In genomic region chr13:75049936-75050335, GRCh38 we compare ENCODE assay signal across 19 cellular contexts.
DNase-seq lines count a peak whose midpoint lies in the region; ATAC-seq, FAIRE-seq and TF ChIP-seq lines count a peak whose summit lies in the region.
"Had no signal": no experiment of that assay in that cellular context is flagged by ENCODE, and none has a peak within 500 bp of the region (broad histone marks: within the 10 kb centered on the region; RNA-seq: fewer than 3 reads in every experiment).

No MANE protein-coding gene starts in this region.

- no peaks in the 10 kb centered on the region for H3K9me3 ChIP-seq in hepatocyte (ENCODE audit: low read depth)
- no peaks in the 10 kb centered on the region for H3K9me3 ChIP-seq in neural cell (ENCODE audit: low read length)
- H3K9me3 ChIP-seq in HepG2 (ENCODE audit: low read length): no peaks in the 10 kb centered on the region
- H3K9me3 ChIP-seq: BLaER1 treated with 17β-estradiol and CSF1 and Interleukin-3, amounts not matched to agents 10 nM and 100 nM had no signal

- H3K4me2 ChIP-seq in hepatocyte: peak overlapping the region; percentile 55
- no peak overlapping the region for H3K4me2 ChIP-seq in neural cell (ENCODE audit: low read length)
- H3K4me2 ChIP-seq in HepG2 (ENCODE audit: low read depth, low read length): no peak overlapping the region
- H3K4me2 ChIP-seq: BLaER1 treated with 17β-estradiol and CSF1 and Interleukin-3, amounts not matched to agents 10 nM and 100 nM had no signal

- no peaks in the 10 kb centered on the region for H3K27me3 Mint-ChIP-seq in nephron progenitor cell (ENCODE audit: low read depth, poor library complexity)
- H3K27me3 Mint-ChIP-seq: CD4-positive, CD25-positive, alpha-beta regulatory T cell had no signal

- no peaks in the 10 kb centered on the region for H3K36me3 Mint-ChIP-seq in nephron progenitor cell (ENCODE audit: low read depth)
- H3K36me3 Mint-ChIP-seq: CD4-positive, CD25-positive, alpha-beta regulatory T cell had no signal

- TF ChIP-seq EP300 in neural cell (conservative IDR thresholded peaks at IDR 0.05; ENCODE audit: poor library complexity, severe bottlenecking) (no peak), HepG2 (IDR thresholded peaks at IDR 0.05; ENCODE audit: low read depth in 2 of 2, low read length in 2 of 2) (no peak), HepG2 (CRISPR knock-in tag; IDR thresholded peaks at IDR 0.05; ENCODE audit: borderline replicate concordance) (no peak)

- no peak for FAIRE-seq in HepG2 (lab: Jason Lieb, UNC)
- FAIRE-seq: G401.6, GM12892, HTR-8/SVneo had no signal

- POLR2A ChIA-PET in HepG2 (lab: Yijun Ruan, JAX): no interaction called here

- H3K79me2 ChIP-seq in hepatocyte (no peaks in the 10 kb centered on the region), neural cell (replicated peaks; ENCODE audit: insufficient read depth, low read length) (no peaks in the 10 kb centered on the region), HepG2 (ENCODE audit: insufficient read depth, low read length) (no peaks in the 10 kb centered on the region)

- no peaks in the 10 kb centered on the region for H3K9me3 Mint-ChIP-seq in nephron progenitor cell
- H3K9me3 Mint-ChIP-seq: H9 had no signal

- WGBS in hepatocyte (ENCODE audit: low lambda C conversion rate, missing lambda C conversion rate): 41% methylated on average over 2 of the region's 2 CpGs
- 47% methylated on average over 2 of the region's 2 CpGs for WGBS in HepG2 (ENCODE audit: low lambda C conversion rate)

- DNase-seq in NCI-H226: peak; percentile 30
- DNase-seq in brain microvascular endothelial cell: peak; percentile 7
- DNase-seq in hepatocyte (ENCODE audit: low spot score): no peak
- no peak for DNase-seq in nephron progenitor cell
- DNase-seq in G401 (ENCODE audit: low spot score): no peak
- DNase-seq in HepG2 (ENCODE audit: low spot score): no peak
- DNase-seq: 8988T; Calu3; CD4-positive, CD25-positive, alpha-beta regulatory T cell; DMS 273 treated with DMSO at 0.1 percent for 48 hours; DMS79; GOT3; H9 had no signal

- H3K36me3 ChIP-seq in brain microvascular endothelial cell (replicated peaks): no peaks in the 10 kb centered on the region
- H3K36me3 ChIP-seq in hepatocyte (replicated peaks; ENCODE audit: insufficient read depth, low read depth): no peaks in the 10 kb centered on the region
- no peaks in the 10 kb centered on the region for H3K36me3 ChIP-seq in neural cell (ENCODE audit: insufficient read depth, low read length)
- no peaks in the 10 kb centered on the region for H3K36me3 ChIP-seq in HepG2 (replicated peaks in 1 of 2; ENCODE audit: control insufficient read depth in 1 of 2, insufficient read depth in 2 of 2, low read length in 2 of 2)
- H3K36me3 ChIP-seq: BLaER1 treated with 17β-estradiol and CSF1 and Interleukin-3, amounts not matched to agents 10 nM and 100 nM had no signal

- H3K27me3 ChIP-seq in brain microvascular endothelial cell (replicated peaks) (no peaks in the 10 kb centered on the region), hepatocyte (no peaks in the 10 kb centered on the region), neural cell (ENCODE audit: insufficient read depth, low read depth, low read length) (no peaks in the 10 kb centered on the region), HepG2 (ENCODE audit: control insufficient read depth in 1 of 2, insufficient read depth in 2 of 2, low read length in 2 of 2) (no peaks in the 10 kb centered on the region; a peak in 1 of 5 replicates)
- H3K27me3 ChIP-seq: BLaER1 treated with 17β-estradiol and CSF1 and Interleukin-3, amounts not matched to agents 10 nM and 100 nM had no signal

- peaks cover 6% of the 10 kb centered on the region for H3F3A ChIP-seq in neural cell (ENCODE audit: insufficient read depth, low read length, poor library complexity, severe bottlenecking)

- no peak for ATAC-seq in HG02885 (IDR thresholded peaks at IDR 0.05; ENCODE audit: poor library complexity, unreplicated experiment)
- no peak for ATAC-seq in HepG2

- H4K20me1 ChIP-seq in hepatocyte (ENCODE audit: insufficient read depth, poor library complexity, severe bottlenecking) (no peaks in the 10 kb centered on the region), neural cell (ENCODE audit: insufficient read depth) (no peaks in the 10 kb centered on the region), HepG2 (ENCODE audit: insufficient read depth, low read length) (no peaks in the 10 kb centered on the region)
- H4K20me1 ChIP-seq: BLaER1 treated with 17β-estradiol and CSF1 and Interleukin-3, amounts not matched to agents 10 nM and 100 nM had no signal

- TF ChIP-seq POLR2A in HepG2 (IDR thresholded peaks at IDR 0.05; ENCODE audit: insufficient read depth in 1 of 2, low read depth in 2 of 2, low read length in 2 of 2): no peak

- H3K4me1 Mint-ChIP-seq in nephron progenitor cell: no peaks in the 10 kb centered on the region
- H3K4me1 Mint-ChIP-seq: CD4-positive, CD25-positive, alpha-beta regulatory T cell had no signal

- in situ Hi-C loops in brain microvascular endothelial cell (cut with HindIII; ENCODE audit: low pct_ligation_motif_present, low sequenced_read_pairs) (no loop called here), G401 (cut with HindIII; ENCODE audit: low sequenced_read_pairs) (no loop called here), HepG2 (cut with HindIII; ENCODE audit: extremely low pct_ligation_motif_present, low pct_unique_long_range_greater_than_20kb) (no loop called here)

- intact Hi-C loops in HepG2 (cut with micrococcal nuclease; ENCODE audit: unreplicated experiment): no loop called here

- BruUV-seq in HepG2 (replicated peaks; lab: Mats Ljungman, UMichigan): no TSS peak

- H3K9ac ChIP-seq in neural cell (ENCODE audit: low read length) (peak overlapping the region; percentile 25), HepG2 (ENCODE audit: insufficient read depth, low read depth, low read length) (no peak overlapping the region)
- H3K9ac ChIP-seq: BLaER1 treated with 17β-estradiol and CSF1 and Interleukin-3, amounts not matched to agents 10 nM and 100 nM had no signal

- CTCF ChIA-PET in HepG2 (lab: Yijun Ruan, JAX; ENCODE audit: low intra/inter-chr PET ratio, low total read pairs): no interaction called here

- H3K4me1 ChIP-seq in hepatocyte (ENCODE audit: insufficient read depth) (peaks cover 11% of the 10 kb centered on the region), HepG2 (ENCODE audit: insufficient read depth, low read length) (no peaks in the 10 kb centered on the region)
- H3K4me1 ChIP-seq: BLaER1 treated with 17β-estradiol and CSF1 and Interleukin-3, amounts not matched to agents 10 nM and 100 nM had no signal

- H3K27ac Mint-ChIP-seq in nephron progenitor cell: no peak overlapping the region
- H3K27ac Mint-ChIP-seq: CD4-positive, CD25-positive, alpha-beta regulatory T cell; H9 had no signal

- H3K27ac ChIP-seq in brain microvascular endothelial cell (no peak overlapping the region), hepatocyte (peak overlapping the region; percentile 61), neural cell (ENCODE audit: low read length) (peak overlapping the region; percentile 74), HepG2 (ENCODE audit: extremely low read length, insufficient read depth, low read length) (no peak overlapping the region)
- H3K27ac ChIP-seq: BLaER1 treated with 17β-estradiol and CSF1 and Interleukin-3, amounts not matched to agents 10 nM and 100 nM had no signal

- TF ChIP-seq CTCF in brain microvascular endothelial cell (IDR thresholded peaks at IDR 0.05; ENCODE audit: low read depth, low read length, missing control alignments) (no peak), hepatocyte (IDR thresholded peaks at IDR 0.05; ENCODE audit: poor library complexity) (no peak), neural cell (IDR thresholded peaks at IDR 0.05; ENCODE audit: poor library complexity, severe bottlenecking) (no peak), nephron progenitor cell (IDR thresholded peaks at IDR 0.05) (no peak), HepG2 (CRISPR knock-in tag; IDR thresholded peaks at IDR 0.05) (no peak)

- H3K4me3 ChIP-seq in brain microvascular endothelial cell (ENCODE audit: low read depth, low read length) (no peak overlapping the region), hepatocyte (no peak overlapping the region), neural cell (ENCODE audit: low read length) (peak overlapping the region; percentile 35), HepG2 (replicated peaks in 1 of 3; ENCODE audit: insufficient read depth in 1 of 3, low read depth in 2 of 3, low read length in 3 of 3) (no peak overlapping the region)
- H3K4me3 ChIP-seq: BLaER1 treated with 17β-estradiol and CSF1 and Interleukin-3, amounts not matched to agents 10 nM and 100 nM had no signal

- H3K9me2 ChIP-seq in hepatocyte (replicated peaks; ENCODE audit: insufficient read depth) (no peaks in the 10 kb centered on the region), neural cell (ENCODE audit: insufficient read depth, low read length) (no peaks in the 10 kb centered on the region)

- H3K4me3 Mint-ChIP-seq in nephron progenitor cell: no peak overlapping the region
- H3K4me3 Mint-ChIP-seq: CD4-positive, CD25-positive, alpha-beta regulatory T cell; H9 had no signal

- no peak for TF ChIP-seq RAD21 in neural cell (conservative IDR thresholded peaks at IDR 0.05)
- no peak for TF ChIP-seq RAD21 in HepG2 (CRISPR knock-in tag; IDR thresholded peaks at IDR 0.05)

- H2AFZ ChIP-seq in hepatocyte (no peak overlapping the region), neural cell (ENCODE audit: low read depth, low read length) (no peak overlapping the region), HepG2 (ENCODE audit: low read length) (no peak overlapping the region)

TF ChIP-seq in neural cell, 6 proteins besides CTCF, POLR2A, EP300 and RAD21 (continues in another document):
- no peak for TF ChIP-seq POLR2AphosphoS5 (IDR thresholded peaks at IDR 0.05)

TF ChIP-seq in HepG2, 621 proteins besides CTCF, POLR2A, EP300 and RAD21 (continues in another document):
- TF ChIP-seq ZBTB43 (CRISPR knock-in tag; conservative IDR thresholded peaks at IDR 0.05) (no peak), ZKSCAN8 (CRISPR knock-in tag; IDR thresholded peaks at IDR 0.05; ENCODE audit: borderline replicate concordance) (no peak), NFE2 (CRISPR knock-in tag; IDR thresholded peaks at IDR 0.05) (no peak)

Comparison
In these comparisons a context has a peak if more than half of its experiments do, and no peak if none do; other contexts are left out.
1. DNase-seq: peak in NCI-H226 (single experiment) and brain microvascular endothelial cell (single experiment); none in hepatocyte (single experiment), nephron progenitor cell (single experiment), G401 (single experiment) and HepG2 (single experiment).
2. H3K27ac ChIP-seq: peak in hepatocyte (single experiment) and neural cell (single experiment); none in brain microvascular endothelial cell (single experiment) and HepG2 (single experiment).